In the genomic region with DNA sequence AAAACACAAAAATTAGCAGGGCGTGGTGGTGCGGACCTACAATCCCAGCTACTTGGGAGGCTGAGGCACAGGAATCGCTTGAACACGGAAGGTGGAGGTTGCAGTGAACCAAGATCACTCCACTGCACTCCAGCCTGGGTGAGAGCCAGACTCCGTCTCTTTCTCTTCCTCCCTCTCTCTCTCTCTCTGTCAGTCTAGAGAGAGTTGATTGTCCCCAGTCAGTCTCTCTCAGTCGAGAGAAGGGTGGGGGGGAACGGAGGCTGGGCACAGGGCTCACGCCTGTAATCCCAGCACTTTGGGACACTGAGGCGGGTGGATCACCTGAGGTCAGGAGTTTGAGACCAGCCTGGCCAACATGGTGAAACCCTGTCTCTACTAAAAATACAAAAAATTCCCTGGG, we compare ENCODE assay signal across 2 cellular contexts. TPM values are rescaled to one million over a fixed set of nuclear protein-coding genes. Genes with fewer than 3 reads are reported as not detected.
"Had no signal": no experiment of that assay in that cellular context is flagged by ENCODE, and none has a peak within 500 bp of the region (broad histone marks: within the 10 kb centered on the region; RNA-seq: fewer than 3 reads in every experiment).

No MANE protein-coding gene starts in this region.

RNA-seq across cellular contexts. Expression of a gene that starts 10.3 kb away (rescaled TPM):
- total RNA-seq: ascending aorta, RPMI7951 had no signal
